Comparison of ENCODE assay signal across 30 cellular contexts in the genomic region with DNA sequence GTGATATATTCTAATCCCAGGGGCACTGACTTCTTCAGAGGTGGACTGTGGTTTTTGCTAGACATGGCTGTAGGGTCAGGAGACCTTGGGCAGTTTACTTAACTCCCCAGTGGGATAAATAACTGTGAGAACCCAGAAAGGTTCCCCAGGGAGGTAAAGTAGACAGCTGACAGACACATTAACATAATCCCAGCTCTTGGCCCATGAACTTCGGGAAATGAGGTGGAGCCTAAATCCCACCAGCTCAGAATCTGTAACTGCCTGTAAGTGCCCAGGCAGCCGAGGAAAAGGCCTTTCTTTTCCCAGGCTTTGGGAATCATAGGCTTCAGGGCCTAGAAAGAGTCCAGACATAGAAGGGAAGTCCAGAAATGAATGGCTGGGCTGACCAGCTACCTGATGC.
"Had no signal": no experiment of that assay in that cellular context is flagged by ENCODE, and none has a peak within 500 bp of the region (broad histone marks: within the 10 kb centered on the region; RNA-seq: fewer than 3 reads in every experiment).

No MANE protein-coding gene starts in this region.

- H3K27me3 ChIP-seq: colonic mucosa, gastrocnemius medialis had no signal

- H3K4me1 ChIP-seq: colonic mucosa, foreskin keratinocyte, gastrocnemius medialis had no signal

- H3K4me3 Mint-ChIP-seq: activated B cell treated with CpG ODN at 0.5 μM for 24 hours; activated CD8-positive, alpha-beta T cell treated with anti-CD3 and anti-CD28 coated beads for 36 hours; activated naive CD8-positive, alpha-beta T cell; activated T-cell treated with anti-CD3 and anti-CD28 coated beads, Interleukin-2, amount 50 U/mL, for 4 hours; activated T-helper 17 cell treated with anti-CD3 and anti-CD28 coated beads, Interleukin-2, amount 50 U/mL, for 72 hours; T-helper 17 cell; T-helper 2 cell treated with Interferon-gamma antibody and Interleukin-4, amounts not matched to agents 5 μg/mL and 100 μg/mL, for 36 hours had no signal

- H3K4me1 Mint-ChIP-seq: activated B cell treated with CpG ODN at 0.5 μM for 24 hours; activated T-helper 17 cell treated with anti-CD3 and anti-CD28 coated beads, Interleukin-2, amount 50 U/mL, for 72 hours; T-helper 17 cell had no signal

- ATAC-seq: activated CD4-positive, CD25-positive, alpha-beta regulatory T cell treated with anti-CD3 and anti-CD28 coated beads, Interleukin-2, amount 50 U/mL, for 24 hours; activated CD8-positive, alpha-beta T cell treated with anti-CD3 and anti-CD28 coated beads for 36 hours; activated T-cell treated with anti-CD3 and anti-CD28 coated beads, Interleukin-2, amount 50 U/mL, for 4 hours; activated T-helper 17 cell treated with anti-CD3 and anti-CD28 coated beads, Interleukin-2, amount 50 U/mL, for 72 hours; esophagus mucosa; foreskin keratinocyte; gastrocnemius medialis; T-helper 17 cell had no signal

- H3K9me3 ChIP-seq: colonic mucosa, gastrocnemius medialis had no signal

- H3K4me3 ChIP-seq: colonic mucosa, gastrocnemius medialis had no signal

- H3K36me3 Mint-ChIP-seq: activated naive CD8-positive, alpha-beta T cell had no signal

- DNase-seq: activated B cell treated with CpG ODN at 0.5 μM for 24 hours; activated CD4-positive, alpha-beta T cell treated with anti-CD3 and anti-CD28 coated beads for 48 hours; activated CD4-positive, alpha-beta T cell treated with anti-CD3 and anti-CD28 coated beads, Interleukin-2, amount 50 U/mL, for 1 hour; activated CD4-positive, alpha-beta T cell treated with anti-CD3 and anti-CD28 coated beads, Interleukin-2, amount 50 U/mL, for 48 hours; activated CD8-positive, alpha-beta memory T cell treated with anti-CD3 and anti-CD28 coated beads for 24 hours; activated CD8-positive, alpha-beta T cell treated with anti-CD3 and anti-CD28 coated beads for 36 hours; activated effector memory CD4-positive, alpha-beta T cell treated with Interleukin-2 at 50 U/mL for 16 hours; activated gamma-delta T cell treated with Interleukin-2 at 50 U/mL for 16 hours; activated naive CD4-positive, alpha-beta T cell treated with anti-CD3 and anti-CD28 coated beads, Interleukin-2, amount 50 U/mL, for 16 hours; activated naive CD4-positive, alpha-beta T cell treated with Interleukin-2 at 50 U/mL for 16 hours; activated T-cell treated with anti-CD3 and anti-CD28 coated beads, Interleukin-2, amount 50 U/mL, for 4 hours; amniotic stem cell; anterior cingulate cortex; brain microvascular endothelial cell; central memory CD4-positive, alpha-beta T cell; cerebellar nuclear complex; colonic mucosa; effector CD8-positive, alpha-beta T cell; foreskin keratinocyte; gastrocnemius medialis; glutamatergic neuron; T-helper 1 cell; T-helper 17 cell; T1000; WERI-Rb-1 had no signal

- H3K27ac ChIP-seq: brain microvascular endothelial cell, colonic mucosa, foreskin keratinocyte, gastrocnemius medialis, WERI-Rb-1 had no signal

- H3K36me3 ChIP-seq: brain microvascular endothelial cell, colonic mucosa, gastrocnemius medialis, WERI-Rb-1 had no signal

- H3K27me3 Mint-ChIP-seq: activated B cell treated with CpG ODN at 0.5 μM for 24 hours; activated CD8-positive, alpha-beta T cell treated with anti-CD3 and anti-CD28 coated beads for 36 hours had no signal

- H3K9me3 Mint-ChIP-seq: activated B cell treated with CpG ODN at 0.5 μM for 24 hours; activated T-cell treated with anti-CD3 and anti-CD28 coated beads, Interleukin-2, amount 50 U/mL, for 4 hours; activated T-helper 17 cell treated with anti-CD3 and anti-CD28 coated beads, Interleukin-2, amount 50 U/mL, for 72 hours; T-helper 2 cell treated with Interferon-gamma antibody and Interleukin-4, amounts not matched to agents 5 μg/mL and 100 μg/mL, for 36 hours had no signal

- H3K27ac Mint-ChIP-seq: activated CD8-positive, alpha-beta T cell treated with anti-CD3 and anti-CD28 coated beads for 36 hours; activated naive CD8-positive, alpha-beta T cell; activated T-helper 17 cell treated with anti-CD3 and anti-CD28 coated beads, Interleukin-2, amount 50 U/mL, for 72 hours; T-helper 17 cell; T-helper 2 cell treated with Interferon-gamma antibody and Interleukin-4, amounts not matched to agents 5 μg/mL and 100 μg/mL, for 36 hours had no signal
